In genomic region chr1:188669715-188670114, GRCh38 we compare ENCODE assay signal across 21 cellular contexts.
DNase-seq lines count a peak whose midpoint lies in the region; ATAC-seq and TF ChIP-seq lines count a peak whose summit lies in the region.
"Had no signal": no experiment of that assay in that cellular context is flagged by ENCODE, and none has a peak within 500 bp of the region (broad histone marks: within the 10 kb centered on the region; RNA-seq: fewer than 3 reads in every experiment).

No MANE protein-coding gene starts in this region.

- H2BK120ac ChIP-seq in IMR-90 (ENCODE audit: low read depth, low read length) = no peak overlapping the region

- dilution Hi-C loops in IMR-90 (cut with HindIII; ENCODE audit: low sequenced_read_pairs, unreplicated experiment) = no loop called here

- intact Hi-C loops in IMR-90 (cut with micrococcal nuclease) = no loop called here
- intact Hi-C loops in dorsolateral prefrontal cortex (cut with DNase I) = no loop called here

- no peak overlapping the region for H2AK5ac ChIP-seq in IMR-90 (ENCODE audit: low read depth, low read length)

- H3K4me1 ChIP-seq in IMR-90 (ENCODE audit: control insufficient read depth, insufficient read depth, low read length) = no peaks in the 10 kb centered on the region
- H3K4me1 ChIP-seq: BLaER1 had no signal

- H3K4ac ChIP-seq in IMR-90 (ENCODE audit: low read depth, low read length) = no peak overlapping the region

- peaks cover 3% of the 10 kb centered on the region for H3K4me1 Mint-ChIP-seq in glutamatergic neuron (ENCODE audit: low read depth, unreplicated experiment)
- H3K4me1 Mint-ChIP-seq: activated naive CD8-positive, alpha-beta T cell treated with anti-CD3 and anti-CD28 coated beads, Interleukin-2, amount 50 U/mL, for 24 hours had no signal

- H3K27me3 ChIP-seq in IMR-90 (ENCODE audit: control insufficient read depth, insufficient read depth, low read length) (no peaks in the 10 kb centered on the region), dorsolateral prefrontal cortex (no peaks in the 10 kb centered on the region)
- H3K27me3 ChIP-seq: BLaER1 had no signal

- no peak overlapping the region for H2AFZ ChIP-seq in IMR-90 (replicated peaks; ENCODE audit: low read length, poor library complexity)

- no peak overlapping the region for H2BK5ac ChIP-seq in IMR-90 (ENCODE audit: low read depth, low read length, poor library complexity, severe bottlenecking)

- no peak for TF ChIP-seq RAD21 in IMR-90 (IDR thresholded peaks at IDR 0.05; ENCODE audit: low read length)

- no peak overlapping the region for H3K27ac ChIP-seq in IMR-90 (ENCODE audit: insufficient read depth, low read length)
- no peak overlapping the region for H3K27ac ChIP-seq in dorsolateral prefrontal cortex
- H3K27ac ChIP-seq: BLaER1, VCaP had no signal

- TF ChIP-seq POLR2A in IMR-90 (IDR thresholded peaks at IDR 0.05; ENCODE audit: low read depth, low read length) = no peak

- H4K91ac ChIP-seq in IMR-90 (ENCODE audit: insufficient read depth, low read depth, low read length) = no peak overlapping the region

- no peaks in the 10 kb centered on the region for H3K9me3 Mint-ChIP-seq in glutamatergic neuron (ENCODE audit: unreplicated experiment)

- POLR2A ChIA-PET in IMR-90 (lab: Charles Lee; ENCODE audit: unreplicated experiment) = no interaction called here

- peak; percentile 28 for DNase-seq in COR-L47 (lab: John Stamatoyannopoulos, UW)
- peak; percentile 73 for DNase-seq in IMR-90
- peak; percentile 6 for DNase-seq in RPMI7951 (ENCODE audit: low read depth)
- DNase-seq in fibroblast of the aortic adventitia (ENCODE audit: low read depth) = peak; percentile 32
- DNase-seq in glutamatergic neuron = no peak
- DNase-seq in NK-92 (lab: John Stamatoyannopoulos, UW; ENCODE audit: unreplicated experiment) = no peak
- no peak for DNase-seq in dorsolateral prefrontal cortex
- DNase-seq: activated CD8-positive, alpha-beta memory T cell treated with anti-CD3 and anti-CD28 coated beads, Interleukin-2, amount 50 U/mL, for 48 hours; activated naive CD8-positive, alpha-beta T cell treated with anti-CD3 and anti-CD28 coated beads, Interleukin-2, amount 50 U/mL, for 24 hours; cortex of kidney; foreskin melanocyte; kidney; NCI-H526; retina; Right ventricle myocardium superior; stimulated activated CD4-positive, alpha-beta T cell treated with anti-CD3 and anti-CD28 coated beads, Interleukin-4, amount 100 ng/mL, for 24 hours; stimulated activated naive CD4-positive, alpha-beta T cell had no signal

- no peak overlapping the region for H3K4me3 ChIP-seq in IMR-90 (ENCODE audit: insufficient read depth, low read depth, low read length)
- H3K4me3 ChIP-seq in fibroblast of the aortic adventitia (ENCODE audit: low read depth, low read length) = no peak overlapping the region
- H3K4me3 ChIP-seq in dorsolateral prefrontal cortex = no peak overlapping the region
- H3K4me3 ChIP-seq: BLaER1, K562 had no signal

- H3K9ac ChIP-seq in IMR-90 (ENCODE audit: low read depth, low read length) = no peak overlapping the region
- H3K9ac ChIP-seq: BLaER1 had no signal

- no peak overlapping the region for H2BK20ac ChIP-seq in IMR-90 (ENCODE audit: low read depth, low read length)

- no peaks in the 10 kb centered on the region for H3K9me3 ChIP-seq in IMR-90 (ENCODE audit: control insufficient read depth, insufficient read depth, low read length)
- H3K9me3 ChIP-seq: BLaER1 had no signal

- peaks cover 3% of the 10 kb centered on the region for H3K27me3 Mint-ChIP-seq in glutamatergic neuron (ENCODE audit: unreplicated experiment)
- H3K27me3 Mint-ChIP-seq: activated naive CD8-positive, alpha-beta T cell treated with anti-CD3 and anti-CD28 coated beads, Interleukin-2, amount 50 U/mL, for 24 hours had no signal

- TF ChIP-seq CTCF in IMR-90 (conservative IDR thresholded peaks at IDR 0.05; ENCODE audit: low read depth, low read length) (no peak), fibroblast of the aortic adventitia (IDR thresholded peaks at IDR 0.05; ENCODE audit: insufficient read depth, low read length) (no peak), glutamatergic neuron (IDR thresholded peaks at IDR 0.05; ENCODE audit: partially characterized antibody, unreplicated experiment) (no peak), dorsolateral prefrontal cortex (IDR thresholded peaks at IDR 0.05 in 54 of 56, conservative IDR thresholded peaks at IDR 0.05 in 2 of 56; ENCODE audit: low read depth in 1 of 56, partially characterized antibody in 56 of 56) (no peak)

- WGBS in IMR-90 (ENCODE audit: extremely low coverage in 2 of 2, insufficient read length in 1 of 2), 2 experiments = no CpG with 5 or more reads among the region's 2 CpGs

- CTCF ChIA-PET in IMR-90 (lab: Yijun Ruan, JAX) = interaction anchor here (0.6 kb wide), 1 partner anchor 354 kb away, joined by 4 read pairs; no protein-coding TSS in a partner anchor

- H4K20me1 ChIP-seq in IMR-90 (ENCODE audit: insufficient read depth, low read length) = no peaks in the 10 kb centered on the region
- H4K20me1 ChIP-seq: BLaER1 had no signal

- no peak overlapping the region for H3K4me2 ChIP-seq in IMR-90 (ENCODE audit: low read depth, low read length)
- H3K4me2 ChIP-seq: BLaER1 had no signal

- H4K5ac ChIP-seq in IMR-90 (ENCODE audit: low read depth, low read length) = no peak overlapping the region

- no peak overlapping the region for H3K4me3 Mint-ChIP-seq in glutamatergic neuron (ENCODE audit: unreplicated experiment)
- H3K4me3 Mint-ChIP-seq: activated naive CD8-positive, alpha-beta T cell treated with anti-CD3 and anti-CD28 coated beads, Interleukin-2, amount 50 U/mL, for 24 hours had no signal

- no peak overlapping the region for H3K18ac ChIP-seq in IMR-90 (ENCODE audit: low read depth, low read length)

- H3K36me3 ChIP-seq in IMR-90 (ENCODE audit: control insufficient read depth, insufficient read depth, low read length) = no peaks in the 10 kb centered on the region
- H3K36me3 ChIP-seq: BLaER1 had no signal

- H3K79me1 ChIP-seq in IMR-90 (ENCODE audit: low read depth in 1 of 2, low read length in 2 of 2) = no peaks in the 10 kb centered on the region

- no peak overlapping the region for H4K8ac ChIP-seq in IMR-90 (ENCODE audit: low read depth in 2 of 2, low read length in 2 of 2)

- no peaks in the 10 kb centered on the region for H3K36me3 Mint-ChIP-seq in glutamatergic neuron (ENCODE audit: unreplicated experiment)

- no peak overlapping the region for H3K23ac ChIP-seq in IMR-90 (ENCODE audit: low read depth, low read length)

- H3K27ac Mint-ChIP-seq in glutamatergic neuron (ENCODE audit: unreplicated experiment) = no peak overlapping the region
- H3K27ac Mint-ChIP-seq: activated naive CD8-positive, alpha-beta T cell treated with anti-CD3 and anti-CD28 coated beads, Interleukin-2, amount 50 U/mL, for 24 hours had no signal

- in situ Hi-C loops in IMR-90 (cut with MboI; ENCODE audit: low sequenced_read_pairs) = no loop called here

- no peak for ATAC-seq in IMR-90 (ENCODE audit: low read depth)
- ATAC-seq in GM18519 (IDR thresholded peaks at IDR 0.05; ENCODE audit: low FRiP score, unreplicated experiment) = no peak
- ATAC-seq: activated naive CD8-positive, alpha-beta T cell treated with anti-CD3 and anti-CD28 coated beads, Interleukin-2, amount 50 U/mL, for 24 hours; K562 had no signal

- BruUV-seq in IMR-90 (replicated peaks; lab: Mats Ljungman, UMichigan) = no TSS peak

- no peak overlapping the region for H2BK15ac ChIP-seq in IMR-90 (ENCODE audit: low read depth, low read length)

- no peaks in the 10 kb centered on the region for H3K9me1 ChIP-seq in IMR-90 (ENCODE audit: insufficient read depth, low read length)

- no peak overlapping the region for H3K56ac ChIP-seq in IMR-90 (ENCODE audit: extremely low read depth, insufficient read depth, low read length)

- H3K14ac ChIP-seq in IMR-90 (replicated peaks; ENCODE audit: low read depth, low read length) = no peak overlapping the region

- no peak overlapping the region for H2AK9ac ChIP-seq in IMR-90 (replicated peaks; ENCODE audit: low read depth, low read length, poor library complexity)

TF ChIP-seq in IMR-90, 13 proteins besides CTCF, POLR2A, EP300 and RAD21:
- TF ChIP-seq USF2 (IDR thresholded peaks at IDR 0.05; ENCODE audit: low read depth, low read length) = no peak
- TF ChIP-seq FOS (IDR thresholded peaks at IDR 0.05; ENCODE audit: low read depth, low read length) = no peak
- TF ChIP-seq NFE2L2 (IDR thresholded peaks at IDR 0.05; ENCODE audit: low read depth, low read length) = no peak
- no peak for TF ChIP-seq MAFK (IDR thresholded peaks at IDR 0.05; ENCODE audit: low read depth, low read length)
- TF ChIP-seq CEBPB (IDR thresholded peaks at IDR 0.05; ENCODE audit: low read depth, low read length) = no peak
- no peak for TF ChIP-seq CHD1 (IDR thresholded peaks at IDR 0.05; ENCODE audit: low read depth, low read length)
- no peak for TF ChIP-seq SMC3 (IDR thresholded peaks at IDR 0.05; ENCODE audit: low read depth, low read length)
- TF ChIP-seq MXI1 (IDR thresholded peaks at IDR 0.05; ENCODE audit: borderline replicate concordance, low read depth, low read length) = no peak
- TF ChIP-seq RCOR1 (IDR thresholded peaks at IDR 0.05; ENCODE audit: insufficient replicate concordance, low read length) = no peak
- TF ChIP-seq BHLHE40 (IDR thresholded peaks at IDR 0.05; ENCODE audit: low read depth, low read length) = no peak
- TF ChIP-seq ELK1 (IDR thresholded peaks at IDR 0.05; ENCODE audit: borderline replicate concordance, low read depth, low read length) = no peak
TF ChIP-seq in IMR-90: peak in this region for 0.

Comparison
In these comparisons a context has a peak if more than half of its experiments do, and no peak if none do; other contexts are left out.
1. DNase-seq: peak in COR-L47 (single experiment), IMR-90 (single experiment), RPMI7951 (single experiment) and fibroblast of the aortic adventitia (single experiment); none in glutamatergic neuron (single experiment), NK-92 (single experiment) and dorsolateral prefrontal cortex (0 of 10).